ENCODE assay signal across 11 cellular contexts in genomic region chr3:40741729-40742128, GRCh38.
DNase-seq lines count a peak whose midpoint lies in the region; ATAC-seq and TF ChIP-seq lines count a peak whose summit lies in the region.
"Had no signal": no experiment of that assay in that cellular context is flagged by ENCODE, and none has a peak within 500 bp of the region (broad histone marks: within the 10 kb centered on the region; RNA-seq: fewer than 3 reads in every experiment).

No MANE protein-coding gene starts in this region.

- ATAC-seq in left colon (peak; percentile 19), GM21367 (IDR thresholded peaks at IDR 0.05; ENCODE audit: unreplicated experiment) (no peak)

- no peaks in the 10 kb centered on the region for H3K9me3 ChIP-seq in CD8-positive, alpha-beta memory T cell (ENCODE audit: low read length)

- H3K27ac Mint-ChIP-seq in CD8-positive, alpha-beta memory T cell, result no peak overlapping the region
- H3K27ac Mint-ChIP-seq: B cell, mesothelial cell of epicardium had no signal

- H3K27ac ChIP-seq in CD8-positive, alpha-beta memory T cell (ENCODE audit: low read depth, low read length), result no peak overlapping the region

- H3K9me3 Mint-ChIP-seq in CD8-positive, alpha-beta memory T cell, result no peaks in the 10 kb centered on the region
- H3K9me3 Mint-ChIP-seq: mesothelial cell of epicardium had no signal

- H3K27me3 ChIP-seq in CD8-positive, alpha-beta memory T cell (ENCODE audit: insufficient read depth, low read length, poor library complexity, severe bottlenecking), result no peaks in the 10 kb centered on the region

- intact Hi-C loops in left colon (cut with DNase I, micrococcal nuclease), result no loop called here

- CTCF ChIA-PET in HEK293T (lab: Yijun Ruan, JAX), result no interaction called here
- CTCF ChIA-PET in CD8-positive, alpha-beta memory T cell (lab: Charles Lee), result no interaction called here

- H3K27me3 Mint-ChIP-seq in CD8-positive, alpha-beta memory T cell, result peaks cover 15 to 23% of the 10 kb centered on the region in 2 donors

- no peaks in the 10 kb centered on the region for H3K4me1 Mint-ChIP-seq in CD8-positive, alpha-beta memory T cell

- DNase-seq in NOMO-1 treated with DMSO at 0.1 percent for 48 hours (lab: John Stamatoyannopoulos, UW; ENCODE audit: unreplicated experiment) (peak; percentile 5), NOMO-1 treated with dmso at 0.1 percent for 144 hours (lab: John Stamatoyannopoulos, UW; ENCODE audit: unreplicated experiment) (no peak), astrocyte of the hippocampus (ENCODE audit: low read depth, low spot score) (peak; percentile 46), left colon (no peak), superior temporal gyrus (ENCODE audit: extremely low spot score) (peak; percentile 71), HEK293T (ENCODE audit: extremely low spot score) (no peak)
- DNase-seq in CD8-positive, alpha-beta memory T cell, result no peak
- DNase-seq: activated gamma-delta T cell had no signal

- no peak overlapping the region for H3K4me3 ChIP-seq in CD8-positive, alpha-beta memory T cell (ENCODE audit: low read length)

- POLR2A ChIA-PET in HEK293T (lab: Yijun Ruan, JAX), result no interaction called here
- POLR2A ChIA-PET in CD8-positive, alpha-beta memory T cell (lab: Charles Lee), result no interaction called here

- no peaks in the 10 kb centered on the region for H3K4me1 ChIP-seq in CD8-positive, alpha-beta memory T cell (ENCODE audit: insufficient read depth, low read length)

- no peaks in the 10 kb centered on the region for H3K36me3 ChIP-seq in CD8-positive, alpha-beta memory T cell (ENCODE audit: insufficient read depth, low read length)

- H3K4me3 Mint-ChIP-seq in CD8-positive, alpha-beta memory T cell, result no peak overlapping the region
- H3K4me3 Mint-ChIP-seq: B cell, mesothelial cell of epicardium had no signal

- H3K36me3 Mint-ChIP-seq in CD8-positive, alpha-beta memory T cell, result no peaks in the 10 kb centered on the region
- H3K36me3 Mint-ChIP-seq: mesothelial cell of epicardium had no signal

TF ChIP-seq in HEK293T, 16 proteins besides CTCF, POLR2A, EP300 and RAD21:
- TF ChIP-seq SUZ12 (IDR thresholded peaks at IDR 0.05), result no peak
- no peak for TF ChIP-seq PKNOX1 (IDR thresholded peaks at IDR 0.05)
- no peak for TF ChIP-seq HDGF (IDR thresholded peaks at IDR 0.05; ENCODE audit: borderline replicate concordance)
- no peak for TF ChIP-seq FOXA1 (IDR thresholded peaks at IDR 0.05)
- no peak for TF ChIP-seq CTBP1 (IDR thresholded peaks at IDR 0.05; ENCODE audit: borderline replicate concordance)
- no peak for TF ChIP-seq ZNF384 (IDR thresholded peaks at IDR 0.05)
- TF ChIP-seq FOXK2 (IDR thresholded peaks at IDR 0.05), result no peak
- TF ChIP-seq SP1 (IDR thresholded peaks at IDR 0.05), result no peak
- TF ChIP-seq BHLHE40 (IDR thresholded peaks at IDR 0.05; ENCODE audit: borderline replicate concordance), result no peak
- no peak for TF ChIP-seq NFRKB (IDR thresholded peaks at IDR 0.05)
- no peak for TF ChIP-seq LEF1 (IDR thresholded peaks at IDR 0.05; ENCODE audit: borderline replicate concordance)
- TF ChIP-seq FOXM1 (IDR thresholded peaks at IDR 0.05; ENCODE audit: borderline replicate concordance), result no peak
- TF ChIP-seq ARNT (IDR thresholded peaks at IDR 0.05), result no peak
- TF ChIP-seq TARDBP (IDR thresholded peaks at IDR 0.05), result no peak

Comparison
In these comparisons a context has a peak if more than half of its experiments do, and no peak if none do; other contexts are left out.
1. DNase-seq: peak in NOMO-1 treated with DMSO at 0.1 percent for 48 hours (single experiment), astrocyte of the hippocampus (single experiment) and superior temporal gyrus (single experiment); none in NOMO-1 treated with dmso at 0.1 percent for 144 hours (single experiment), left colon (0 of 2), HEK293T (single experiment) and CD8-positive, alpha-beta memory T cell (0 of 5).